In genomic region chr12:132702640-132703039, GRCh38 we compare ENCODE assay signal across 20 cellular contexts. TPM values are rescaled to one million over a fixed set of nuclear protein-coding genes. Genes with fewer than 3 reads are reported as not detected.
DNase-seq lines count a peak whose midpoint lies in the region.
"Had no signal": no experiment of that assay in that cellular context is flagged by ENCODE, and none has a peak within 500 bp of the region (broad histone marks: within the 10 kb centered on the region; RNA-seq: fewer than 3 reads in every experiment).

No MANE protein-coding gene starts in this region.

- H3K4me2 ChIP-seq in neuronal stem cell (ENCODE audit: insufficient read depth, low read length, poor library complexity, severe bottlenecking): no peak overlapping the region

- peak overlapping the region; percentile 37 for H2AK5ac ChIP-seq in neuronal stem cell (ENCODE audit: low read depth, low read length)

- H4K91ac ChIP-seq in neuronal stem cell (ENCODE audit: low read depth, low read length, poor library complexity): no peak overlapping the region

- H2BK120ac ChIP-seq in neuronal stem cell (ENCODE audit: low read depth, low read length): no peak overlapping the region

- no peaks in the 10 kb centered on the region; the same call in 1 of the 2 replicates for H3K36me3 ChIP-seq in H7 (replicated peaks; ENCODE audit: control insufficient read depth, insufficient read depth, low read length)
- peaks cover 17 to 78% of the 10 kb centered on the region in 2 donors for H3K36me3 ChIP-seq in neuronal stem cell (replicated peaks in 1 of 2; ENCODE audit: control insufficient read depth in 2 of 2, insufficient read depth in 2 of 2, low read length in 2 of 2)

- H3K27ac ChIP-seq in angular gyrus (ENCODE audit: low read depth, low read length): peak overlapping the region; percentile 68
- H3K27ac ChIP-seq in neuronal stem cell (replicated peaks; ENCODE audit: low read length): no peak overlapping the region
- H3K27ac ChIP-seq: testis had no signal

- peaks cover 0 to 2% of the 10 kb centered on the region in 2 donors for H3K4me1 ChIP-seq in neuronal stem cell (ENCODE audit: control insufficient read depth in 2 of 2, insufficient read depth in 1 of 2, low read depth in 1 of 2, low read length in 2 of 2)
- H3K4me1 ChIP-seq: testis had no signal

- no peaks in the 10 kb centered on the region for H3K27me3 ChIP-seq in H7 (ENCODE audit: control insufficient read depth, insufficient read depth, low read length)
- H3K27me3 ChIP-seq in neuronal stem cell (ENCODE audit: control insufficient read depth in 3 of 3, insufficient read depth in 3 of 3, low read depth in 1 of 3, low read length in 3 of 3): no peaks in the 10 kb centered on the region
- H3K27me3 ChIP-seq: testis had no signal

- no peak overlapping the region for H3K4me3 ChIP-seq in H7 (ENCODE audit: insufficient read depth, low read depth, low read length)
- H3K4me3 ChIP-seq in neuronal stem cell (ENCODE audit: low read length in 2 of 2): no peak overlapping the region
- H3K4me3 ChIP-seq: testis had no signal

- peak; percentile 72 for DNase-seq in H7
- no peak for DNase-seq in neuronal stem cell (ENCODE audit: low spot score)
- no peak for DNase-seq in activated CD8-positive, alpha-beta memory T cell treated with anti-CD3 and anti-CD28 coated beads, Interleukin-2, amount 50 U/mL, for 48 hours
- DNase-seq in NCI-H510A (lab: John Stamatoyannopoulos, UW): no peak
- DNase-seq: activated CD4-positive, alpha-beta memory T cell treated with anti-CD3 and anti-CD28 coated beads for 36 hours; activated CD4-positive, CD25-positive, alpha-beta regulatory T cell; activated effector memory CD4-positive, alpha-beta T cell treated with anti-CD3 and anti-CD28 coated beads, Interleukin-2, amount 50 U/mL, for 16 hours; amniotic stem cell; CD4-positive, alpha-beta memory T cell; dermis blood vessel endothelial cell; GF-D8; Kasumi-1; mammary epithelial cell; NCI-H1092 treated with DMSO at 0.1 percent for 48 hours; NCI-H1930; NCI-H226; NCI-H82; stimulated activated CD4-positive, alpha-beta T cell treated with anti-CD3 and anti-CD28 coated beads, Interleukin-1b, Interleukin-23, amount 100 ng/mL, for 48 hours; testis had no signal

- H2BK12ac ChIP-seq in neuronal stem cell (ENCODE audit: low read length): no peak overlapping the region

- no peak overlapping the region for H3K4ac ChIP-seq in neuronal stem cell (ENCODE audit: low read length)

- H2BK15ac ChIP-seq in neuronal stem cell (ENCODE audit: low read length): no peak overlapping the region

- peak overlapping the region; percentile 39 for H2BK5ac ChIP-seq in neuronal stem cell (ENCODE audit: low read length)

- H3K9me3 ChIP-seq in neuronal stem cell (replicated peaks in 1 of 2; ENCODE audit: control insufficient read depth in 2 of 2, insufficient read depth in 1 of 2, low read depth in 1 of 2, low read length in 2 of 2): no peaks in the 10 kb centered on the region
- H3K9me3 ChIP-seq: testis had no signal

- no peak overlapping the region for H4K8ac ChIP-seq in neuronal stem cell (ENCODE audit: low read depth, low read length)

- no peak overlapping the region for H3K23ac ChIP-seq in neuronal stem cell (ENCODE audit: low read depth, low read length, poor library complexity)

- no CpG with 5 or more reads among the region's 4 CpGs for WGBS in neuronal stem cell (ENCODE audit: extremely low coverage in 2 of 2, insufficient read length in 2 of 2, insufficient replicate concordance in 1 of 2), 2 donors

- no peak overlapping the region for H3K14ac ChIP-seq in neuronal stem cell (ENCODE audit: low read length)

- no peak overlapping the region for H2AFZ ChIP-seq in neuronal stem cell (ENCODE audit: low read length)

- H3K79me1 ChIP-seq in neuronal stem cell (ENCODE audit: low read depth, low read length): peaks cover 2% of the 10 kb centered on the region

- peak overlapping the region; percentile 38 for H3K18ac ChIP-seq in neuronal stem cell (ENCODE audit: low read length)

- no peak overlapping the region for H3K9ac ChIP-seq in neuronal stem cell (ENCODE audit: low read depth, low read length, poor library complexity)

RNA-seq across cellular contexts. Expression of gene PGAM5, which starts 8.0 kb away (rescaled TPM):
- total RNA-seq in H7 (2014; rRNA removed; shearing (Covaris generic)): 125 and 161 TPM in 2 replicates
- polyA plus RNA-seq in neuronal stem cell (2013, experiment 1 of 2): 33.9 TPM
- 34.5 TPM for polyA plus RNA-seq in neuronal stem cell (2013, experiment 2 of 2)

RNA-seq across cellular contexts. Expression of gene PXMP2, which starts 15.3 kb away (rescaled TPM):
- total RNA-seq in H7 (2014; rRNA removed; shearing (Covaris generic)): 18.0 and 29.9 TPM in 2 replicates
- 19.8 TPM for polyA plus RNA-seq in neuronal stem cell (2013, experiment 1 of 2)
- 22.6 TPM for polyA plus RNA-seq in neuronal stem cell (2013, experiment 2 of 2)

RNA-seq across cellular contexts. Expression of gene POLE, which starts 15.5 kb away (rescaled TPM):
- total RNA-seq in H7 (2014; rRNA removed; shearing (Covaris generic)): 54.0 and 55.1 TPM in 2 replicates
- 34.0 TPM for polyA plus RNA-seq in neuronal stem cell (2013, experiment 1 of 2)
- polyA plus RNA-seq in neuronal stem cell (2013, experiment 2 of 2): 33.7 TPM

RNA-seq across cellular contexts. Expression of gene ANKLE2, which starts 59.0 kb away (rescaled TPM):
- total RNA-seq in H7 (2014; rRNA removed; shearing (Covaris generic)): 41.5 and 51.4 TPM in 2 replicates
- polyA plus RNA-seq in neuronal stem cell (2013, experiment 1 of 2): 34.7 TPM
- 30.8 TPM for polyA plus RNA-seq in neuronal stem cell (2013, experiment 2 of 2)
